In genomic region chr19:38417544-38418506, GRCh38 we compare ENCODE assay signal across 8 cellular contexts. TPM values are rescaled to one million over a fixed set of nuclear protein-coding genes. Genes with fewer than 3 reads are reported as not detected.
DNase-seq lines count a peak whose midpoint lies in the region; ATAC-seq and TF ChIP-seq lines count a peak whose summit lies in the region.

No MANE protein-coding gene starts in this region.

- H3K79me2 ChIP-seq in OCI-LY3 (ENCODE audit: low read length): peaks cover under 1% of the 10 kb centered on the region

- H3K27ac ChIP-seq in OCI-LY3 (ENCODE audit: low read length) (peak overlapping the region; percentile 36), iPS-18a (ENCODE audit: low read length) (no peak overlapping the region), spleen (peak overlapping the region; percentile 48 to 90 (median 78))

- H3K36me3 ChIP-seq in OCI-LY3 (replicated peaks; ENCODE audit: low read depth, low read length): peaks cover 57% of the 10 kb centered on the region
- H3K36me3 ChIP-seq in iPS-18a (ENCODE audit: control insufficient read depth, low read depth, low read length): no peaks in the 10 kb centered on the region
- peaks cover 0 to 79% (median 2%) of the 10 kb centered on the region in 6 donors for H3K36me3 ChIP-seq in spleen

- no peak for TF ChIP-seq POLR2A in spleen (IDR thresholded peaks at IDR 0.05)

- 0 out of 2 replicates have a peak, but pooled peaks cover 4% of the 10 kb centered on the region for H4K20me1 ChIP-seq in OCI-LY3 (ENCODE audit: insufficient read depth, low read length)

- WGBS in spleen, 5 donors: 7 to 16% (median 14%) methylated on average over 39 to 49 of the region's 49 CpGs

- peak; percentile 31 to 56 for DNase-seq in activated CD4-positive, alpha-beta T cell treated with anti-CD3 and anti-CD28 coated beads for 24 hours (ENCODE audit: low read depth in 2 of 2)
- no peak for DNase-seq in activated CD4-positive, alpha-beta T cell treated with anti-CD3 and anti-CD28 coated beads for 1 hour
- DNase-seq in activated naive CD4-positive, alpha-beta T cell treated with anti-CD3 and anti-CD28 coated beads, Interleukin-2, amount 50 U/mL, for 16 hours: peak; percentile 33
- DNase-seq in spleen (peak; percentile 95), globus pallidus (ENCODE audit: low spot score) (no peak)

- TF ChIP-seq CTCF in OCI-LY3 (IDR thresholded peaks at IDR 0.05; ENCODE audit: low read depth, low read length) (0 out of 2 replicates have a peak, but pooled peaks have one; percentile 10), spleen (IDR thresholded peaks at IDR 0.05 in 8 of 11, conservative IDR thresholded peaks at IDR 0.05 in 3 of 11) (peak in 4 of 11 experiments; percentile 35 to 47 (median 40))

- peak overlapping the region; percentile 70 for H3K4me2 ChIP-seq in OCI-LY3 (ENCODE audit: low read length)

- H3K4me3 ChIP-seq in OCI-LY3 (ENCODE audit: low read length): peak overlapping the region; percentile 66
- H3K4me3 ChIP-seq in iPS-18a (ENCODE audit: low read length): peak overlapping the region; percentile 77
- H3K4me3 ChIP-seq in spleen: peak overlapping the region in 7 of 8 donors; percentile 23 to 66 (median 42)

- H3K27me3 ChIP-seq in OCI-LY3 (ENCODE audit: low read depth, low read length): no peaks in the 10 kb centered on the region
- peaks cover 13% of the 10 kb centered on the region for H3K27me3 ChIP-seq in iPS-18a (ENCODE audit: control insufficient read depth, insufficient read depth, low read length)
- H3K27me3 ChIP-seq in spleen (replicated peaks in 1 of 7): no peaks in the 10 kb centered on the region

- H3K4me1 ChIP-seq in OCI-LY3 (ENCODE audit: low read length): peaks cover 36% of the 10 kb centered on the region
- H3K4me1 ChIP-seq in iPS-18a (ENCODE audit: control insufficient read depth, low read depth, low read length): peaks cover 5% of the 10 kb centered on the region
- peaks cover 7 to 54% (median 18%) of the 10 kb centered on the region in 6 donors for H3K4me1 ChIP-seq in spleen

- intact Hi-C loops in spleen (cut with DNase I; ENCODE audit: low total_unique reads): no loop called here

- ATAC-seq in GM18909 (IDR thresholded peaks at IDR 0.05; ENCODE audit: poor library complexity, unreplicated experiment): no peak

- H3K9me3 ChIP-seq in OCI-LY3 (ENCODE audit: insufficient read depth, low read length) (no peaks in the 10 kb centered on the region), iPS-18a (ENCODE audit: control insufficient read depth, low read depth, low read length) (no peaks in the 10 kb centered on the region), spleen (no peaks in the 10 kb centered on the region)

- H3K9ac ChIP-seq in OCI-LY3 (ENCODE audit: low read length) (peak overlapping the region; percentile 26; the same call in 1 of the 2 replicates), iPS-18a (ENCODE audit: low read length) (no peak overlapping the region)

- no peak overlapping the region for H2AFZ ChIP-seq in OCI-LY3 (ENCODE audit: low read depth, low read length)

RNA-seq across cellular contexts. Expression of gene RASGRP4, which starts 8.2 kb away (rescaled TPM):
- total RNA-seq in spleen: 10 to 100 TPM; 15.6 to 59.9 (median 32.1) TPM
- 1 to 10 TPM; 1.7 to 7.4 (median 6.7) TPM for polyA plus RNA-seq in spleen

RNA-seq across cellular contexts. Expression of gene FAM98C, which starts 14.9 kb away (rescaled TPM):
- total RNA-seq in spleen: 10 to 100 TPM; 18.0 to 26.1 (median 20.4) TPM
- 10 to 100 TPM; 25.2 to 27.4 (median 26.1) TPM for polyA plus RNA-seq in spleen

RNA-seq across cellular contexts. Expression of gene RYR1, which starts 15.7 kb away (rescaled TPM):
- 1 to 10 TPM in 5 of 7 donors, under 1 TPM in 2; 0.32 to 3.0 (median 1.4) TPM for total RNA-seq in spleen
- polyA plus RNA-seq in spleen: 1 to 10 TPM in 1 of 3 donors, under 1 TPM in 2; 0.32 to 3.2 (median 0.39) TPM

RNA-seq across cellular contexts. Expression of gene SPRED3, which starts 29.3 kb away (rescaled TPM):
- total RNA-seq in spleen: 1 to 10 TPM in 1 of 7 donors, under 1 TPM in 5, not detected in 1; 0.14 to 1.2 (median 0.47) TPM
- polyA plus RNA-seq in spleen: under 1 TPM; 0.03 to 0.46 (median 0.45) TPM

RNA-seq across cellular contexts. Expression of gene GGN, which starts 30.0 kb away (rescaled TPM):
- total RNA-seq in spleen: not detected
- polyA plus RNA-seq in spleen: under 1 TPM in 2 of 3 donors, not detected in 1; 0.08 to 0.19 TPM

Comparison
In these comparisons a context has a peak if more than half of its experiments do, and no peak if none do; other contexts are left out.
1. DNase-seq: peak in activated CD4-positive, alpha-beta T cell treated with anti-CD3 and anti-CD28 coated beads for 24 hours (2 of 2), activated naive CD4-positive, alpha-beta T cell treated with anti-CD3 and anti-CD28 coated beads, Interleukin-2, amount 50 U/mL, for 16 hours (single experiment) and spleen (single experiment); none in activated CD4-positive, alpha-beta T cell treated with anti-CD3 and anti-CD28 coated beads for 1 hour (single experiment) and globus pallidus (single experiment).
2. Peak in every context shown above with its lines, with median percentiles within 50 percentile points of each other: H3K4me3 ChIP-seq.